ENCODE assay signal across 8 cellular contexts in the genomic region with DNA sequence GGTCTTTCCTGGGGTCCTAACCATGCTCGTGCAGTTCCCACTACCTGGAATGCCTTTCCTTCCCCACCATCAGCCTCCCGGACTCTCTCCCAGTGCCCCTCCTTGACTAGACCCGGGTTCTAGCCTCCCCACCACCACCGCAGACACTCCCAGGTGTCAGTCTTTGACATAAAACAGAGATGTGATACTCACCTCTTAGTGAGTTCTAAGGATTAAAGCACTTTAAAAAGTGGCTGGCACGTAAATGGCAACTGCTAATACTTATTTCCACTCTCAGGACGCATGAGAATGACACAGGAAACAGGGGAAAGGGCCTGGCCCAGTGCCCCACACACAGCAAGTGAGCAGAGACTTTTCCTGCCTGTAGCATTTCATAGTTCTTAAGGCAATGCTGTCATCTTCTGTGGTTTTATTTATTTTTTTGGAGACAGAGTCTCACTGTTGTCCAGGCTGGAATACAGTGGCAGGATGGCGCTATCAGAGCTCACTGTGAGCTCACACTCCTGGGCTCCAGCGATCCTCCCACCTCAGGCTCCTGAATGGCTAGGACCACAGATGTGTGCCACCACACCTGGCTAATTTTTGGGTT. TPM values are rescaled to one million over a fixed set of nuclear protein-coding genes. Genes with fewer than 3 reads are reported as not detected.
A peak's percentile ranks its signal among the peaks of the same experiment; 100 is the strongest.
DNase-seq lines count a peak whose midpoint lies in the region; ATAC-seq and TF ChIP-seq lines count a peak whose summit lies in the region.

No MANE protein-coding gene starts in this region.

- no peaks in the 10 kb centered on the region for H3K9me3 Mint-ChIP-seq in brain

- no peak for TF ChIP-seq POLR2A in upper lobe of left lung (IDR thresholded peaks at IDR 0.05)

- H3K27me3 ChIP-seq in cardiac muscle cell: no peaks in the 10 kb centered on the region
- no peaks in the 10 kb centered on the region for H3K27me3 ChIP-seq in lung (ENCODE audit: control insufficient read depth, insufficient read depth)
- no peaks in the 10 kb centered on the region for H3K27me3 ChIP-seq in upper lobe of left lung

- ATAC-seq in lung (ENCODE audit: insufficient read depth, low FRiP score) (no peak), upper lobe of left lung (ENCODE audit: low FRiP score in 2 of 2) (no peak), HG03280 (IDR thresholded peaks at IDR 0.05; ENCODE audit: unreplicated experiment) (no peak)

- peaks cover 58% of the 10 kb centered on the region for H3K4me1 Mint-ChIP-seq in brain

- no peak for TF ChIP-seq CTCF in cardiac muscle cell (IDR thresholded peaks at IDR 0.05; ENCODE audit: low read depth, low read length)
- no peak for TF ChIP-seq CTCF in brain (conservative IDR thresholded peaks at IDR 0.05)
- no peak for TF ChIP-seq CTCF in lung (IDR thresholded peaks at IDR 0.05; ENCODE audit: control extremely low read depth, extremely low read depth)
- no peak for TF ChIP-seq CTCF in upper lobe of left lung (IDR thresholded peaks at IDR 0.05)

- peak overlapping the region in 3 of 5 experiments; percentile 6 to 68 (median 52) for H3K4me3 Mint-ChIP-seq in brain

- WGBS in lung, 2 donors: 64 to 68% methylated on average over 8 of the region's 8 CpGs
- 55 to 70% methylated on average over 8 of the region's 8 CpGs for WGBS in upper lobe of left lung, 2 donors

- TF ChIP-seq EP300 in upper lobe of left lung (IDR thresholded peaks at IDR 0.05): no peak

- no peaks in the 10 kb centered on the region for H3K36me3 Mint-ChIP-seq in brain

- H3K27ac Mint-ChIP-seq in brain: peak overlapping the region in 3 of 5 experiments; percentile 71 to 97 (median 95)

- H3K4me1 ChIP-seq in cardiac muscle cell (ENCODE audit: low read depth): peaks cover 40% of the 10 kb centered on the region
- peaks cover 0 to 26% of the 10 kb centered on the region in 2 donors for H3K4me1 ChIP-seq in lung (ENCODE audit: control insufficient read depth in 2 of 2, insufficient read depth in 2 of 2, low read length in 2 of 2)
- peaks cover 76 to 95% (median 82%) of the 10 kb centered on the region in 4 donors for H3K4me1 ChIP-seq in upper lobe of left lung

- H3K27ac ChIP-seq in cardiac muscle cell (peak overlapping the region; percentile 76), lung (ENCODE audit: low read depth in 1 of 2, low read length in 1 of 2) (peak overlapping the region; percentile 41 to 97), upper lobe of left lung (peak overlapping the region; percentile 93 to 99 (median 98))

- H3K4me3 ChIP-seq in cardiac muscle cell (no peak overlapping the region), lung (no peak overlapping the region), upper lobe of left lung (no peak overlapping the region)

- H3K27me3 Mint-ChIP-seq in brain: no peaks in the 10 kb centered on the region

- no peaks in the 10 kb centered on the region for H3K36me3 ChIP-seq in cardiac muscle cell
- peaks cover 0 to 6% of the 10 kb centered on the region in 2 donors for H3K36me3 ChIP-seq in lung (ENCODE audit: control insufficient read depth in 2 of 2, insufficient read depth in 2 of 2, low read length in 2 of 2)
- peaks cover 0 to 10% (median 0%) of the 10 kb centered on the region in 4 donors for H3K36me3 ChIP-seq in upper lobe of left lung

- H3K9me3 ChIP-seq in cardiac muscle cell (ENCODE audit: low read depth): no peaks in the 10 kb centered on the region
- H3K9me3 ChIP-seq in lung (ENCODE audit: control insufficient read depth in 2 of 2, insufficient read depth in 1 of 2, low read length in 1 of 2): no peaks in the 10 kb centered on the region
- no peaks in the 10 kb centered on the region for H3K9me3 ChIP-seq in upper lobe of left lung

- DNase-seq in cardiac muscle cell (ENCODE audit: low read depth in 1 of 2, low spot score in 1 of 2) (peak; percentile 60 to 72), cardiac septum (ENCODE audit: low spot score) (no peak), lung (ENCODE audit: low spot score) (no peak), upper lobe of left lung (no peak), AG20443 (ENCODE audit: low spot score) (no peak), NCI-H345 treated with DMSO at 0.1 percent for 48 hours (lab: John Stamatoyannopoulos, UW; ENCODE audit: unreplicated experiment) (no peak)

- intact Hi-C loops in cardiac septum (cut with DNase I): loop anchor here (5.0 kb wide), 1 partner anchor 128 kb away; no protein-coding TSS in a partner anchor

RNA-seq across cellular contexts. Expression of a gene that starts 1.9 kb away (rescaled TPM):
- total RNA-seq in cardiac muscle cell (3.0 and 4.8 TPM in 2 replicates), cardiac septum (10.5 TPM), lung (10 to 100 TPM in 1 of 2 donors, 1 to 10 TPM in 1; 7.3 to 15.6 TPM), upper lobe of left lung (10 to 100 TPM in 4 of 6 donors, 1 to 10 TPM in 2; 5.5 to 40.8 (median 19.4) TPM)
- polyA plus RNA-seq in cardiac muscle cell (4.5 and 10.5 TPM in 2 replicates), brain (ENCODE audit: insufficient read depth, low read depth, low replicate concordance) (4.0 TPM), lung (1 to 10 TPM; 5.5 to 9.0 TPM)

RNA-seq across cellular contexts. Expression of a gene that starts 2.0 kb away (rescaled TPM):
- 36.3 and 64.6 TPM in 2 replicates for total RNA-seq in cardiac muscle cell
- polyA plus RNA-seq in cardiac muscle cell: 26.8 and 32.6 TPM in 2 replicates
- total RNA-seq in cardiac septum: 14.4 TPM
- 20.3 TPM for polyA plus RNA-seq in brain (ENCODE audit: insufficient read depth, low read depth, low replicate concordance)
- total RNA-seq in lung: 10 to 100 TPM; 18.5 to 39.9 TPM
- 10 to 100 TPM; 15.8 to 25.7 TPM for polyA plus RNA-seq in lung
- 10 to 100 TPM; 31.4 to 77.5 (median 45.8) TPM for total RNA-seq in upper lobe of left lung

RNA-seq across cellular contexts. Expression of a gene that starts 29.8 kb away (rescaled TPM):
- total RNA-seq in cardiac muscle cell (1.7 and 2.9 TPM in 2 replicates), cardiac septum (not detected), lung (under 1 TPM in 1 of 2 donors, not detected in 1; 0.21 TPM), upper lobe of left lung (under 1 TPM in 4 of 6 donors, not detected in 2; 0.15 to 0.51 (median 0.35) TPM)
- polyA plus RNA-seq in cardiac muscle cell (0.88 and 1.2 TPM in 2 replicates), brain (ENCODE audit: insufficient read depth, low read depth, low replicate concordance) (7.1 TPM), lung (under 1 TPM; 0.24 to 0.27 TPM)

RNA-seq across cellular contexts. Expression of a gene that starts 38.2 kb away (rescaled TPM):
- total RNA-seq in cardiac muscle cell (3.4 and 11.3 TPM in 2 replicates), cardiac septum (668 TPM), lung (100 to 1,000 TPM; 518 to 912 TPM), upper lobe of left lung (1,000 to 10,000 TPM in 3 of 6 donors, 100 to 1,000 TPM in 3; 245 to 3,084 (median 1,019) TPM)
- polyA plus RNA-seq in cardiac muscle cell (4.2 and 5.6 TPM in 2 replicates), brain (ENCODE audit: insufficient read depth, low read depth, low replicate concordance) (3.8 TPM), lung (1,000 to 10,000 TPM in 1 of 2 donors, 100 to 1,000 TPM in 1; 481 to 1,176 TPM)

RNA-seq across cellular contexts. Expression of a gene that starts 50.7 kb away (rescaled TPM):
- total RNA-seq in cardiac muscle cell (57.3 and 86.1 TPM in 2 replicates), cardiac septum (46.2 TPM), lung (10 to 100 TPM; 44.6 to 53.2 TPM), upper lobe of left lung (10 to 100 TPM; 32.1 to 68.1 (median 54.7) TPM)
- polyA plus RNA-seq in cardiac muscle cell (83.9 and 130 TPM in 2 replicates), brain (ENCODE audit: insufficient read depth, low read depth, low replicate concordance) (75.7 TPM), lung (10 to 100 TPM; 21.5 to 25.0 TPM)

Comparison
In these comparisons a context has a peak if more than half of its experiments do, and no peak if none do; other contexts are left out.
1. DNase-seq: peak in cardiac muscle cell (2 of 2); none in cardiac septum (single experiment), lung (single experiment), upper lobe of left lung (0 of 2), AG20443 (single experiment) and NCI-H345 treated with DMSO at 0.1 percent for 48 hours (single experiment).
2. Peak in every context shown above with its lines, with median percentiles within 50 percentile points of each other: H3K27ac ChIP-seq.